Comparison of ENCODE assay signal across 24 cellular contexts in genomic region chr17:20280051-20280450, GRCh38.
"Had no signal": no experiment of that assay in that cellular context is flagged by ENCODE, and none has a peak within 500 bp of the region (broad histone marks: within the 10 kb centered on the region; RNA-seq: fewer than 3 reads in every experiment).

No MANE protein-coding gene starts in this region.

- H3K27me3 ChIP-seq: colonic mucosa, gastrocnemius medialis, heart right ventricle, right atrium auricular region, stomach, thyroid gland had no signal

- H3K27ac Mint-ChIP-seq: endodermal cell; natural killer cell treated with Interleukin-12 subunit alpha and Interleukin-12 subunit beta and Interleukin-15 and Interleukin-18, amount 100 ng/mL, for 72 hours; stimulated activated effector memory CD8-positive, alpha-beta T cell treated with anti-CD3 and anti-CD28 coated beads, Interleukin-12 subunit alpha, Interleukin-12 subunit beta, amount 100 ng/mL, for 72 hours; type B pancreatic cell had no signal

- H3K4me3 ChIP-seq: colonic mucosa, gastrocnemius medialis, heart right ventricle, lower lobe of right lung, prostate gland, right atrium auricular region, smooth muscle cell, stomach, thyroid gland had no signal

- H3K9me3 ChIP-seq: colonic mucosa, gastrocnemius medialis, heart right ventricle, lower lobe of right lung, prostate gland, right atrium auricular region, stomach, thyroid gland had no signal

- H3K9me3 Mint-ChIP-seq: dendritic cell treated with granulocyte-macrophage colony-stimulating factor and Interleukin-4, amounts not matched to agents 40 ng/mL and 50 ng/mL, for 4 days; endodermal cell; natural killer cell treated with Interleukin-12 subunit alpha and Interleukin-12 subunit beta and Interleukin-15 and Interleukin-18, amount 100 ng/mL, for 72 hours; stimulated activated effector memory CD8-positive, alpha-beta T cell treated with anti-CD3 and anti-CD28 coated beads, Interleukin-12 subunit alpha, Interleukin-12 subunit beta, amount 100 ng/mL, for 72 hours; type B pancreatic cell had no signal

- H3K4me3 Mint-ChIP-seq: dendritic cell treated with granulocyte-macrophage colony-stimulating factor and Interleukin-4, amounts not matched to agents 40 ng/mL and 50 ng/mL, for 4 days; endodermal cell; natural killer cell treated with Interleukin-12 subunit alpha and Interleukin-12 subunit beta and Interleukin-15 and Interleukin-18, amount 100 ng/mL, for 72 hours; stimulated activated effector memory CD8-positive, alpha-beta T cell treated with anti-CD3 and anti-CD28 coated beads, Interleukin-12 subunit alpha, Interleukin-12 subunit beta, amount 100 ng/mL, for 72 hours; type B pancreatic cell had no signal

- H3K4me1 Mint-ChIP-seq: stimulated activated effector memory CD8-positive, alpha-beta T cell treated with anti-CD3 and anti-CD28 coated beads, Interleukin-12 subunit alpha, Interleukin-12 subunit beta, amount 100 ng/mL, for 72 hours had no signal

- H3K36me3 ChIP-seq: colonic mucosa, gastrocnemius medialis, lower lobe of right lung, prostate gland, right atrium auricular region, thyroid gland had no signal

- H3K27ac ChIP-seq: colonic mucosa, epithelial cell of prostate, gastrocnemius medialis, lower lobe of right lung, prostate gland, right atrium auricular region, stomach, thyroid gland had no signal

- H3K27me3 Mint-ChIP-seq: dendritic cell treated with granulocyte-macrophage colony-stimulating factor and Interleukin-4, amounts not matched to agents 40 ng/mL and 50 ng/mL, for 4 days; natural killer cell treated with Interleukin-12 subunit alpha and Interleukin-12 subunit beta and Interleukin-15 and Interleukin-18, amount 100 ng/mL, for 72 hours; type B pancreatic cell had no signal

- DNase-seq: colonic mucosa; effector CD8-positive, alpha-beta T cell; foreskin fibroblast; gastrocnemius medialis; heart right ventricle; hypothalamus; left ventricle myocardium superior; lower lobe of right lung; nucleus accumbens; stimulated activated CD4-positive, alpha-beta T cell treated with anti-CD3 and anti-CD28 coated beads, Interleukin-12 subunit alpha, Interleukin-12 subunit beta, amount 100 ng/mL, for 4 hours; stimulated activated CD4-positive, alpha-beta T cell treated with anti-CD3 and anti-CD28 coated beads, Interleukin-2, amount 100 ng/mL, for 24 hours; stimulated activated CD4-positive, alpha-beta T cell treated with anti-CD3 and anti-CD28 coated beads, Interleukin-4, amount 100 ng/mL, for 24 hours; stimulated activated naive CD4-positive, alpha-beta T cell treated with Interleukin-2 at 50 U/mL for 16 hours; stomach; thyroid gland had no signal

- H3K4me1 ChIP-seq: colonic mucosa, gastrocnemius medialis, lower lobe of right lung, prostate gland, right atrium auricular region, thyroid gland had no signal

- H3K36me3 Mint-ChIP-seq: natural killer cell treated with Interleukin-12 subunit alpha and Interleukin-12 subunit beta and Interleukin-15 and Interleukin-18, amount 100 ng/mL, for 72 hours; stimulated activated effector memory CD8-positive, alpha-beta T cell treated with anti-CD3 and anti-CD28 coated beads, Interleukin-12 subunit alpha, Interleukin-12 subunit beta, amount 100 ng/mL, for 72 hours had no signal
